1 cellular context compared by ENCODE assay signal in genomic region chr2:27730249-27730648, GRCh38.
TF ChIP-seq lines count a peak whose summit lies in the region.

No MANE protein-coding gene starts in this region.

TF ChIP-seq in liver, 16 proteins besides CTCF, POLR2A, EP300 and RAD21 (continued from another document):
- no peak for TF ChIP-seq REST (IDR thresholded peaks at IDR 0.05)
